In genomic region chr12:123670882-123671728, GRCh38 we compare ENCODE assay signal across 8 cellular contexts. TPM values are rescaled to one million over a fixed set of nuclear protein-coding genes. Genes with fewer than 3 reads are reported as not detected.
DNase-seq lines count a peak whose midpoint lies in the region; ATAC-seq, FAIRE-seq and TF ChIP-seq lines count a peak whose summit lies in the region.

TSS of gene TCTN2 (plus strand) at chr12:123671113. CDS start at chr12:123671241, 128 bp downstream.

- peak; percentile 73 for FAIRE-seq in HTR-8/SVneo (lab: Jason Lieb, UNC)

- H3K4me3 ChIP-seq in endodermal cell (ENCODE audit: low read length), result peak within 1 kb of the TSS; percentile 90

- H3K9ac ChIP-seq in endodermal cell (ENCODE audit: extremely low read depth, low read length, poor library complexity, severe bottlenecking), result peak within 1 kb of the TSS; percentile 67

- DNase-seq in COR-L47 (lab: John Stamatoyannopoulos, UW), result peak; percentile 95
- DNase-seq in HTR-8/SVneo (ENCODE audit: insufficient read length, low spot score), result peak; percentile 99
- DNase-seq in NOMO-1 treated with DMSO at 0.1 percent for 48 hours (lab: John Stamatoyannopoulos, UW; ENCODE audit: unreplicated experiment), result peak; percentile 90
- DNase-seq in activated CD8-positive, alpha-beta memory T cell treated with anti-CD3 and anti-CD28 coated beads for 48 hours (ENCODE audit: low read depth in 2 of 3, low spot score in 2 of 3), result peak; percentile 82 to 91 (median 88)
- DNase-seq in endodermal cell, result peak; percentile 100
- peak; percentile 97 for DNase-seq in mesenteric fat pad (ENCODE audit: low spot score)
- peak; percentile 85 for DNase-seq in stimulated activated CD8-positive, alpha-beta memory T cell treated with anti-CD3 and anti-CD28 coated beads, Interleukin-12 subunit alpha, Interleukin-12 subunit beta, amount 100 ng/mL, for 4 hours (ENCODE audit: low read depth)

- H3K9me3 Mint-ChIP-seq in endodermal cell, result no peaks in the 10 kb centered on the region

- H3K27me3 Mint-ChIP-seq in endodermal cell (ENCODE audit: insufficient read depth), result no peaks in the 10 kb centered on the region

- WGBS in endodermal cell (ENCODE audit: insufficient coverage in 1 of 2, insufficient read length in 1 of 2), 2 experiments, result 1 to 3% methylated on average over 24 to 53 of the region's 53 CpGs

- H3K9me3 ChIP-seq in endodermal cell (ENCODE audit: control insufficient read depth, low read length), result no peaks in the 10 kb centered on the region

- ATAC-seq in GM21390 (IDR thresholded peaks at IDR 0.05; ENCODE audit: unreplicated experiment), result peak; percentile 100

- H3K27ac Mint-ChIP-seq in endodermal cell, result peak within 1 kb of the TSS; percentile 86

- peaks cover 5% of the 10 kb centered on the region for H3K4me1 Mint-ChIP-seq in endodermal cell

- no peak within 1 kb of the TSS for H3K27ac ChIP-seq in endodermal cell (ENCODE audit: low read depth, low read length)

- peaks cover 27% of the 10 kb centered on the region for H3K36me3 Mint-ChIP-seq in endodermal cell (ENCODE audit: low read depth)

- peaks cover 6% of the 10 kb centered on the region for H3K4me1 ChIP-seq in endodermal cell (ENCODE audit: control insufficient read depth, insufficient read depth, low read length)

- H3K4me3 Mint-ChIP-seq in endodermal cell, result peak within 1 kb of the TSS; percentile 88

- peaks cover 23% of the 10 kb centered on the region for H3K36me3 ChIP-seq in endodermal cell (ENCODE audit: control insufficient read depth, insufficient read depth, low read length)

- H3K27me3 ChIP-seq in endodermal cell (ENCODE audit: control insufficient read depth, insufficient read depth, low read length, poor library complexity, severe bottlenecking), result no peaks in the 10 kb centered on the region

- no peak for TF ChIP-seq CTCF in endodermal cell (conservative IDR thresholded peaks at IDR 0.05)

RNA-seq across cellular contexts. Expression of gene TCTN2, which starts in this region (rescaled TPM):
- total RNA-seq in endodermal cell (10 to 100 TPM; 19.2 to 25.6 TPM), mesenteric fat pad (6.6 TPM)
- 17.6 TPM for polyA plus RNA-seq in endodermal cell (2013, experiment 1 of 2)
- 17.3 TPM for polyA plus RNA-seq in endodermal cell (2013, experiment 2 of 2)
